In genomic region chr19:30799854-30800755, GRCh38 we compare ENCODE assay signal across 8 cellular contexts.
DNase-seq lines count a peak whose midpoint lies in the region; ATAC-seq and TF ChIP-seq lines count a peak whose summit lies in the region.

No MANE protein-coding gene starts in this region.

- in situ Hi-C loops in SK-MEL-5 (cut with HindIII; ENCODE audit: low pct_unique_long_range_greater_than_20kb, low sequenced_read_pairs) = no loop called here

- H3K36me3 Mint-ChIP-seq in activated CD8-positive, alpha-beta memory T cell treated with anti-CD3 and anti-CD28 coated beads, Interleukin-2, amount 10 ng/mL, durations not matched to agents 7 days and 5 days = no peaks in the 10 kb centered on the region
- H3K36me3 Mint-ChIP-seq in endothelial cell (ENCODE audit: low read depth, unreplicated experiment) = no peaks in the 10 kb centered on the region

- ATAC-seq in activated CD8-positive, alpha-beta memory T cell treated with anti-CD3 and anti-CD28 coated beads, Interleukin-2, amount 10 ng/mL, durations not matched to agents 7 days and 5 days = no peak
- no peak for ATAC-seq in HG03025 (IDR thresholded peaks at IDR 0.05; ENCODE audit: low FRiP score, unreplicated experiment)
- no peak for ATAC-seq in GM18519 (IDR thresholded peaks at IDR 0.05; ENCODE audit: low FRiP score, unreplicated experiment)

- DNase-seq in activated CD8-positive, alpha-beta memory T cell treated with anti-CD3 and anti-CD28 coated beads for 24 hours = peak; percentile 61
- DNase-seq in activated CD8-positive, alpha-beta memory T cell treated with anti-CD3 and anti-CD28 coated beads, Interleukin-2, amount 10 ng/mL, durations not matched to agents 7 days and 5 days = no peak
- peak; percentile 51 for DNase-seq in SK-MEL-5 (ENCODE audit: low read depth, low spot score)
- DNase-seq in endothelial cell (ENCODE audit: low spot score) = peak; percentile 73
- peak; percentile 19 for DNase-seq in mucosa of gallbladder (ENCODE audit: low spot score)
- DNase-seq in Kasumi-1 (lab: John Stamatoyannopoulos, UW) = no peak

- no peaks in the 10 kb centered on the region for H3K9me3 Mint-ChIP-seq in activated CD8-positive, alpha-beta memory T cell treated with anti-CD3 and anti-CD28 coated beads, Interleukin-2, amount 10 ng/mL, durations not matched to agents 7 days and 5 days (ENCODE audit: low read depth)
- H3K9me3 Mint-ChIP-seq in endothelial cell (ENCODE audit: unreplicated experiment) = no peaks in the 10 kb centered on the region

- peak; percentile 74 for TF ChIP-seq CTCF in endothelial cell (IDR thresholded peaks at IDR 0.05; ENCODE audit: unreplicated experiment)

- no peak overlapping the region for H3K4me3 Mint-ChIP-seq in activated CD8-positive, alpha-beta memory T cell treated with anti-CD3 and anti-CD28 coated beads, Interleukin-2, amount 10 ng/mL, durations not matched to agents 7 days and 5 days
- H3K4me3 Mint-ChIP-seq in endothelial cell (ENCODE audit: unreplicated experiment) = no peak overlapping the region

- no peak overlapping the region for H3K27ac Mint-ChIP-seq in activated CD8-positive, alpha-beta memory T cell treated with anti-CD3 and anti-CD28 coated beads, Interleukin-2, amount 10 ng/mL, durations not matched to agents 7 days and 5 days
- no peak overlapping the region for H3K27ac Mint-ChIP-seq in endothelial cell (ENCODE audit: unreplicated experiment)

- H3K27me3 Mint-ChIP-seq in activated CD8-positive, alpha-beta memory T cell treated with anti-CD3 and anti-CD28 coated beads, Interleukin-2, amount 10 ng/mL, durations not matched to agents 7 days and 5 days = no peaks in the 10 kb centered on the region
- peaks cover under 1% of the 10 kb centered on the region for H3K27me3 Mint-ChIP-seq in endothelial cell (ENCODE audit: unreplicated experiment)

- CTCF ChIA-PET in activated CD8-positive, alpha-beta memory T cell treated with anti-CD3 and anti-CD28 coated beads, Interleukin-2, amount 10 ng/mL, durations not matched to agents 7 days and 5 days (lab: Charles Lee) = interaction anchor here (0.7 to 1.0 kb wide), 3 partner anchors 14 to 26 kb away, joined by 3 to 4 read pairs (median 3); no protein-coding TSS in a partner anchor

- peaks cover 1% of the 10 kb centered on the region for H3K4me1 Mint-ChIP-seq in activated CD8-positive, alpha-beta memory T cell treated with anti-CD3 and anti-CD28 coated beads, Interleukin-2, amount 10 ng/mL, durations not matched to agents 7 days and 5 days
- no peaks in the 10 kb centered on the region for H3K4me1 Mint-ChIP-seq in endothelial cell (ENCODE audit: unreplicated experiment)

Comparison
In these comparisons a context has a peak if more than half of its experiments do, and no peak if none do; other contexts are left out.
1. DNase-seq: peak in activated CD8-positive, alpha-beta memory T cell treated with anti-CD3 and anti-CD28 coated beads for 24 hours (single experiment), SK-MEL-5 (single experiment), endothelial cell (single experiment) and mucosa of gallbladder (single experiment); none in activated CD8-positive, alpha-beta memory T cell treated with anti-CD3 and anti-CD28 coated beads, Interleukin-2, amount 10 ng/mL, durations not matched to agents 7 days and 5 days (single experiment) and Kasumi-1 (0 of 2).